In the genomic region with DNA sequence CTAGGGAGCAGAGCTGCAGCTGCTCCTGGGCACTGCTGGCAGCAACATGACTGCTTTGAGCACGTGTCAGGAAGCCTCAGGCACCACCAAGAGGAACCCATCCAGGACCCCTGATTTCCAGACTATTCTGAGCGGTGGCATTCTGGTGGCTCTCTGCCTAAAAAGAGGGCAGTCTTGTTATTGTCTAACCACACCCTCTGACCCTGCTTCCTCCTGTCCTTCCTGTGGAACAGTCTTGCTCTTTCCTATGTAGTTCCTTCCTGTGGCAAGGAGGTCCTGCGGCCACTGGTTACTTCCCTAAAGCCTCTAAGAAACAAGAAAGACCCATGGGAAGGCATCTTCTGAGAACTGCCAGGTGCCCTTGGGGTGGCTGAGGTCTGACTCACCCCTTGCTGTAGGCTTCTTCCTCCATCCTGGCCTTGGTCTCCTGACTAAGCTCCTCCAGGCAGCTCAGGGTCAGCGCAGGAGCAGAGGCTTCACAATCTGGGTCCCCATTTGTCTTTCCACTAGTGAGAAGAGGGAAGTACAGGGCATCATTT, we compare ENCODE assay signal across 12 cellular contexts. TPM values are rescaled to one million over a fixed set of nuclear protein-coding genes. Genes with fewer than 3 reads are reported as not detected.
A peak's percentile ranks its signal among the peaks of the same experiment; 100 is the strongest.
DNase-seq lines count a peak whose midpoint lies in the region; ATAC-seq and TF ChIP-seq lines count a peak whose summit lies in the region.
"Had no signal": no experiment of that assay in that cellular context is flagged by ENCODE, and none has a peak within 500 bp of the region (broad histone marks: within the 10 kb centered on the region; RNA-seq: fewer than 3 reads in every experiment).

No MANE protein-coding gene starts in this region.

- no peaks in the 10 kb centered on the region for H3K79me1 ChIP-seq in mesenchymal stem cell (replicated peaks; ENCODE audit: low read length, poor library complexity, severe bottlenecking)

- 90% methylated on average over 4 of the region's 4 CpGs for WGBS in mesenchymal stem cell

- H3K4me1 ChIP-seq in right atrium auricular region, result peaks cover 0 to 35% of the 10 kb centered on the region in 2 donors
- H3K4me1 ChIP-seq in mesenchymal stem cell (ENCODE audit: control insufficient read depth, insufficient read depth, low read depth, low read length), result peaks cover 1% of the 10 kb centered on the region
- H3K4me1 ChIP-seq: parathyroid adenoma had no signal

- H2BK15ac ChIP-seq in mesenchymal stem cell (ENCODE audit: low read depth, poor library complexity, severe bottlenecking), result peak overlapping the region; percentile 44

- peak overlapping the region; percentile 7 to 75 for H2BK12ac ChIP-seq in mesenchymal stem cell (ENCODE audit: low read length in 2 of 2)

- no peak overlapping the region for H2BK5ac ChIP-seq in mesenchymal stem cell (ENCODE audit: low read depth, low read length, poor library complexity, severe bottlenecking)

- peak overlapping the region; percentile 44 to 96 for H3K18ac ChIP-seq in mesenchymal stem cell (ENCODE audit: low read depth in 1 of 2, low read length in 2 of 2)

- no peak overlapping the region for H3K4me2 ChIP-seq in mesenchymal stem cell (ENCODE audit: low read length, poor library complexity, severe bottlenecking)

- no peak overlapping the region for H3K9ac ChIP-seq in mesenchymal stem cell (ENCODE audit: low read length)
- H3K9ac ChIP-seq: parathyroid adenoma had no signal

- intact Hi-C loops in Right ventricle myocardium inferior (cut with DNase I), result no loop called here

- no peak overlapping the region for H3K4me3 ChIP-seq in right atrium auricular region
- H3K4me3 ChIP-seq in mesenchymal stem cell (ENCODE audit: insufficient read depth in 1 of 2, low read depth in 1 of 2, low read length in 2 of 2), result no peak overlapping the region

- no peaks in the 10 kb centered on the region for H3K36me3 ChIP-seq in right atrium auricular region
- peaks cover 4 to 59% of the 10 kb centered on the region in 2 experiments for H3K36me3 ChIP-seq in mesenchymal stem cell (ENCODE audit: control insufficient read depth in 1 of 2, insufficient read depth in 2 of 2, low read depth in 1 of 2, low read length in 2 of 2)

- no peak overlapping the region for H2AK5ac ChIP-seq in mesenchymal stem cell (ENCODE audit: low read length, severe bottlenecking)

- peak overlapping the region; percentile 62 for H2BK120ac ChIP-seq in mesenchymal stem cell (ENCODE audit: low read depth, low read length)

- H3K27me3 ChIP-seq in right atrium auricular region, result no peaks in the 10 kb centered on the region
- H3K27me3 ChIP-seq in mesenchymal stem cell (ENCODE audit: control insufficient read depth in 1 of 2, insufficient read depth in 1 of 2, low read length in 2 of 2), result no peaks in the 10 kb centered on the region

- no peak for TF ChIP-seq CTCF in right atrium auricular region (IDR thresholded peaks at IDR 0.05)

- H3K9me3 ChIP-seq in right atrium auricular region, result no peaks in the 10 kb centered on the region
- H3K9me3 ChIP-seq in mesenchymal stem cell (ENCODE audit: control insufficient read depth, low read length), result no peaks in the 10 kb centered on the region

- H3K4ac ChIP-seq in mesenchymal stem cell (ENCODE audit: low read depth in 1 of 2, low read length in 2 of 2), result peak overlapping the region; percentile 13 to 95

- no peak overlapping the region for H2AFZ ChIP-seq in mesenchymal stem cell (ENCODE audit: low read depth, low read length)
- H2AFZ ChIP-seq: parathyroid adenoma had no signal

- no peak overlapping the region for H3K14ac ChIP-seq in mesenchymal stem cell (ENCODE audit: low read length in 2 of 2)

- H4K91ac ChIP-seq in mesenchymal stem cell (ENCODE audit: low read length), result peak overlapping the region; percentile 92

- DNase-seq in Right ventricle myocardium inferior (ENCODE audit: missing footprints) (peak; percentile 83), right atrium auricular region (ENCODE audit: low spot score) (no peak), mesenchymal stem cell (peak; percentile 62), middle frontal gyrus (ENCODE audit: extremely low spot score, low spot score) (no peak), NCI-H345 treated with DMSO at 0.1 percent for 48 hours (lab: John Stamatoyannopoulos, UW; ENCODE audit: unreplicated experiment) (no peak)
- DNase-seq: 8988T; activated CD4-positive, alpha-beta T cell treated with anti-CD3 and anti-CD28 coated beads for 48 hours; foreskin melanocyte had no signal

- ATAC-seq in Right ventricle myocardium inferior, result peak; percentile 83
- no peak for ATAC-seq in HG03565 (IDR thresholded peaks at IDR 0.05; ENCODE audit: unreplicated experiment)
- ATAC-seq in HG02642 (IDR thresholded peaks at IDR 0.05; ENCODE audit: poor library complexity, unreplicated experiment), result no peak

- H4K8ac ChIP-seq in mesenchymal stem cell (ENCODE audit: low read length), result peak overlapping the region; percentile 67

- H3K23ac ChIP-seq in mesenchymal stem cell (ENCODE audit: low read length in 2 of 2), result no peak overlapping the region

- peak overlapping the region in 1 of 2 donors; percentile 52 for H3K27ac ChIP-seq in right atrium auricular region
- H3K27ac ChIP-seq in cingulate gyrus (ENCODE audit: low read depth, low read length), result peak overlapping the region; percentile 2
- H3K27ac ChIP-seq in mesenchymal stem cell (ENCODE audit: low read length, poor library complexity, severe bottlenecking), result no peak overlapping the region
- H3K27ac ChIP-seq: parathyroid adenoma had no signal

RNA-seq across cellular contexts. Expression of gene LYVE1, which starts 13.1 kb away (rescaled TPM):
- total RNA-seq in Right ventricle myocardium inferior (106 TPM), right atrium auricular region (10 to 100 TPM; 15.9 to 45.0 TPM)
- polyA plus RNA-seq in mesenchymal stem cell (2013, experiment 1 of 2), result 0.35 TPM
- 0.32 TPM for polyA plus RNA-seq in mesenchymal stem cell (2013, experiment 2 of 2)

RNA-seq across cellular contexts. Expression of gene RNF141, which starts 40.6 kb away (rescaled TPM):
- total RNA-seq in Right ventricle myocardium inferior (37.9 TPM), right atrium auricular region (10 to 100 TPM; 22.9 to 29.8 TPM)
- 22.6 TPM for polyA plus RNA-seq in mesenchymal stem cell (2013, experiment 1 of 2)
- 23.1 TPM for polyA plus RNA-seq in mesenchymal stem cell (2013, experiment 2 of 2)

Comparison
In these comparisons a context has a peak if more than half of its experiments do, and no peak if none do; other contexts are left out.
1. DNase-seq: peak in Right ventricle myocardium inferior (single experiment) and mesenchymal stem cell (single experiment); none in right atrium auricular region (single experiment), middle frontal gyrus (single experiment) and NCI-H345 treated with DMSO at 0.1 percent for 48 hours (single experiment).